Comparison of ENCODE assay signal across 17 cellular contexts in the genomic region with DNA sequence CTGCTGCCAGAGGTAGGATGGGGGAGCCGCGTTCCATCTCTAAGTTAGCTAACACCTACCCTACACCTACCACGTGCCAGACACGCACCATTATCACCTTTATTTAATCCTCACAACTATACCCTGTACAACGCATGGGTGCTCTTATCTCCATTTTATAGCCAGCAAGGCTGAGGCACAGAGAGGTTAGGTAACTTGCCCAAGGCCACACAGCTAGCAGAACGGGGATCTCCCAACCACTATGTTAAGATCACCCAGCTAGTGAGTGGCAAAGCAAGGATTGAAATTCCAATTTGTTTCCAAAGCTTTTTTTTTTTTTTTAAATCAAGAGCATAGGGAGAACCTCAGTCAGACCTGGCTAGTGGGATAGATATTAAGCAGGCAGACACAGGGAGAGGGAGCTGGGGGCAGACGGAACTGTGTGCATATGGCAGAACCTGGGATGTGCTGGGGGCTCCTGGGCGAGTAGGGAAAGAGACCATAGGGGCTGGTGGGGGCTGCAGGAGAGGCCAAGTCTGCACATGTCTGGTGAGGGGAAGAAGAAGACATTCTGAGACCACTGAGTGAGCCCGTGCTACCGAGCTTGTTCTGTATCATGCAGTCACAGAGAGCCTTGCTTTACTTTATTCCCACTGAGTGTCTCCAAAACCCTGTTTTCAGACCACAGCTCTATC.
DNase-seq lines count a peak whose midpoint lies in the region; ATAC-seq and TF ChIP-seq lines count a peak whose summit lies in the region.
"Had no signal": no experiment of that assay in that cellular context is flagged by ENCODE, and none has a peak within 500 bp of the region (broad histone marks: within the 10 kb centered on the region; RNA-seq: fewer than 3 reads in every experiment).

No MANE protein-coding gene starts in this region.

- no peaks in the 10 kb centered on the region for H3K79me2 ChIP-seq in H9 (ENCODE audit: insufficient read depth, low read length)
- no peaks in the 10 kb centered on the region for H3K79me2 ChIP-seq in PC-9 (ENCODE audit: low read depth)
- H3K79me2 ChIP-seq in smooth muscle cell (ENCODE audit: low read depth) = no peaks in the 10 kb centered on the region

- no CpG with 5 or more reads among the region's 10 CpGs for WGBS in H9 (ENCODE audit: extremely low coverage, insufficient read length, low lambda C conversion rate)
- 97% methylated on average over 10 of the region's 10 CpGs for WGBS in mesenchymal stem cell
- WGBS in smooth muscle cell (ENCODE audit: low lambda C conversion rate) = 77% methylated on average over 8 of the region's 10 CpGs

- H2BK5ac ChIP-seq in H9 (ENCODE audit: insufficient read length, low read length) = no peak overlapping the region
- H2BK5ac ChIP-seq in mesenchymal stem cell (ENCODE audit: low read depth, low read length, poor library complexity, severe bottlenecking) = peak overlapping the region; percentile 69

- H3K27me3 ChIP-seq in H9 (ENCODE audit: insufficient read depth, low read length) (no peaks in the 10 kb centered on the region), PC-9 (ENCODE audit: insufficient read depth, low read depth) (no peaks in the 10 kb centered on the region), mesenchymal stem cell (ENCODE audit: control insufficient read depth in 1 of 2, insufficient read depth in 1 of 2, low read length in 2 of 2) (no peaks in the 10 kb centered on the region), smooth muscle cell (ENCODE audit: low read depth) (no peaks in the 10 kb centered on the region)
- H3K27me3 ChIP-seq: BLaER1 had no signal

- H2BK12ac ChIP-seq in H9 (ENCODE audit: insufficient read length, low read depth, low read length) (no peak overlapping the region), mesenchymal stem cell (ENCODE audit: low read length in 2 of 2) (no peak overlapping the region)

- TF ChIP-seq CTCF in H9 (conservative IDR thresholded peaks at IDR 0.05) (no peak), PC-9 (conservative IDR thresholded peaks at IDR 0.05) (no peak), smooth muscle cell (IDR thresholded peaks at IDR 0.05; ENCODE audit: borderline replicate concordance, insufficient read depth, poor library complexity, severe bottlenecking) (no peak)

- CTCF ChIA-PET in PC-9 (lab: Charles Lee) = interaction anchor here (0.6 kb wide), 1 partner anchor 49 kb away, joined by 7 read pairs; no protein-coding TSS in a partner anchor

- intact Hi-C loops in PC-9 (cut with micrococcal nuclease; ENCODE audit: unreplicated experiment) = no loop called here

- H4K91ac ChIP-seq in H9 (ENCODE audit: insufficient read length, low read depth, low read length) (no peak overlapping the region), mesenchymal stem cell (ENCODE audit: low read length) (no peak overlapping the region)

- H3K9me3 Mint-ChIP-seq in H9 = no peaks in the 10 kb centered on the region
- H3K9me3 Mint-ChIP-seq in stimulated activated memory B cell treated with anti-CD40 and anti-IgM and Interleukin-4, amounts not matched to agents 10 μg/mL and 1 μg/mL and 100 μg/mL, for 72 hours = no peaks in the 10 kb centered on the region
- H3K9me3 Mint-ChIP-seq: CD8-positive, alpha-beta T cell had no signal

- H3K79me1 ChIP-seq in H9 (ENCODE audit: insufficient read depth, low read depth, low read length, poor library complexity, severe bottlenecking) (no peaks in the 10 kb centered on the region), mesenchymal stem cell (replicated peaks; ENCODE audit: low read length, poor library complexity, severe bottlenecking) (peaks cover 5% of the 10 kb centered on the region)

- H3K23ac ChIP-seq in H9 (ENCODE audit: insufficient read length, low read depth, low read length) = no peak overlapping the region
- no peak overlapping the region for H3K23ac ChIP-seq in mesenchymal stem cell (ENCODE audit: low read length in 2 of 2)

- H3K4ac ChIP-seq in H9 (ENCODE audit: low read depth, low read length) (no peak overlapping the region), mesenchymal stem cell (ENCODE audit: low read depth in 1 of 2, low read length in 2 of 2) (peak overlapping the region in 1 of 2 experiments; percentile 13)

- H2AFZ ChIP-seq in H9 (ENCODE audit: low read length) = no peak overlapping the region
- H2AFZ ChIP-seq in PC-9 = no peak overlapping the region
- H2AFZ ChIP-seq in mesenchymal stem cell (ENCODE audit: low read depth, low read length) = no peak overlapping the region
- no peak overlapping the region for H2AFZ ChIP-seq in smooth muscle cell (ENCODE audit: low read depth)

- no peaks in the 10 kb centered on the region for H3K27me3 Mint-ChIP-seq in H9 (ENCODE audit: low read depth)
- H3K27me3 Mint-ChIP-seq in stimulated activated memory B cell treated with anti-CD40 and anti-IgM and Interleukin-4, amounts not matched to agents 10 μg/mL and 1 μg/mL and 100 μg/mL, for 72 hours = peaks cover 31% of the 10 kb centered on the region

- ATAC-seq in stimulated activated memory B cell treated with anti-CD40 and anti-IgM and Interleukin-4, amounts not matched to agents 10 μg/mL and 1 μg/mL and 100 μg/mL, for 72 hours = no peak
- ATAC-seq: CD8-positive, alpha-beta T cell; GM12878 had no signal

- no peaks in the 10 kb centered on the region for H3K9me3 ChIP-seq in H9 (ENCODE audit: control insufficient read depth, low read depth, low read length)
- no peaks in the 10 kb centered on the region for H3K9me3 ChIP-seq in PC-9 (ENCODE audit: insufficient read depth, low read depth)
- no peaks in the 10 kb centered on the region for H3K9me3 ChIP-seq in mesenchymal stem cell (ENCODE audit: control insufficient read depth, low read length)
- no peaks in the 10 kb centered on the region for H3K9me3 ChIP-seq in smooth muscle cell (replicated peaks; ENCODE audit: low read depth)
- H3K9me3 ChIP-seq: BLaER1 had no signal

- H4K20me1 ChIP-seq in H9 (ENCODE audit: control insufficient read depth, insufficient read depth, insufficient read length) (no peaks in the 10 kb centered on the region), PC-9 (ENCODE audit: insufficient read depth) (no peaks in the 10 kb centered on the region), smooth muscle cell (ENCODE audit: low read depth) (no peaks in the 10 kb centered on the region)
- H4K20me1 ChIP-seq: BLaER1 had no signal

- DNase-seq in H9 (no peak), PC-9 (no peak), mesenchymal stem cell (no peak), smooth muscle cell (lab: John Stamatoyannopoulos, UW; ENCODE audit: unreplicated experiment) (no peak), NCI-H146 treated with DMSO at 0.1 percent for 48 hours (lab: John Stamatoyannopoulos, UW; ENCODE audit: unreplicated experiment) (no peak)
- DNase-seq in stimulated activated CD4-positive, alpha-beta T cell treated with anti-CD3 and anti-CD28 coated beads, Interleukin-4, amount 100 ng/mL, for 4 hours = no peak
- DNase-seq: CD8-positive, alpha-beta T cell; DMS53; KBM-7; NCI-H1105; NCI-H1694; NCI-H2081 treated with DMSO at 0.1 percent for 48 hours; NCI-H510A; NCI-H774 had no signal

- H2BK20ac ChIP-seq in H9 (ENCODE audit: low read depth, low read length, poor library complexity, severe bottlenecking) = no peak overlapping the region

- H2BK120ac ChIP-seq in H9 (ENCODE audit: low read depth, low read length, poor library complexity, severe bottlenecking) = no peak overlapping the region
- no peak overlapping the region for H2BK120ac ChIP-seq in mesenchymal stem cell (ENCODE audit: low read depth, low read length)

- no TSS peak for BruUV-seq in PC-9 (replicated peaks; lab: Mats Ljungman, UMichigan)

- peaks cover 24% of the 10 kb centered on the region; the same call in 1 of the 2 replicates for H3F3A ChIP-seq in PC-9 (ENCODE audit: insufficient read depth, low read depth)
- peaks cover 4% of the 10 kb centered on the region for H3F3A ChIP-seq in smooth muscle cell (ENCODE audit: low read depth)

- H3K14ac ChIP-seq in H9 (ENCODE audit: insufficient read depth, low read length) (no peak overlapping the region), mesenchymal stem cell (ENCODE audit: low read length in 2 of 2) (no peak overlapping the region)

- POLR2A ChIA-PET in PC-9 (lab: Charles Lee; ENCODE audit: unreplicated experiment) = interaction anchor here (0.6 kb wide), 1 partner anchor 9 kb away, joined by 3 read pairs; no protein-coding TSS in a partner anchor

- H3K4me2 ChIP-seq in H9 (ENCODE audit: insufficient read depth, insufficient read length, low read length) = no peak overlapping the region
- peak overlapping the region; percentile 1; the same call in 1 of the 2 replicates for H3K4me2 ChIP-seq in PC-9
- no peak overlapping the region for H3K4me2 ChIP-seq in mesenchymal stem cell (ENCODE audit: low read length, poor library complexity, severe bottlenecking)
- peak overlapping the region; percentile 16 for H3K4me2 ChIP-seq in smooth muscle cell
- H3K4me2 ChIP-seq: BLaER1 had no signal

- H2AK5ac ChIP-seq in H9 (ENCODE audit: insufficient read length, low read length) (no peak overlapping the region), mesenchymal stem cell (ENCODE audit: low read length, severe bottlenecking) (peak overlapping the region; percentile 87)

- H3K4me1 ChIP-seq in H9 (ENCODE audit: insufficient read depth, low read length) (peaks cover 27% of the 10 kb centered on the region), PC-9 (replicated peaks; ENCODE audit: insufficient read depth) (peaks cover 52% of the 10 kb centered on the region), mesenchymal stem cell (ENCODE audit: control insufficient read depth, insufficient read depth, low read depth, low read length) (peaks cover 46% of the 10 kb centered on the region), smooth muscle cell (ENCODE audit: low read depth) (peaks cover 37% of the 10 kb centered on the region)
- H3K4me1 ChIP-seq: BLaER1 had no signal

- no peak overlapping the region for H3K56ac ChIP-seq in H9 (ENCODE audit: insufficient read length, low read depth, low read length)

- H3K18ac ChIP-seq in H9 (ENCODE audit: insufficient read length, low read depth, low read length) = no peak overlapping the region
- peak overlapping the region in 1 of 2 experiments; percentile 16 for H3K18ac ChIP-seq in mesenchymal stem cell (ENCODE audit: low read depth in 1 of 2, low read length in 2 of 2)

- no peak overlapping the region for H3K27ac ChIP-seq in H9 (ENCODE audit: insufficient read length, low read depth, low read length)
- H3K27ac ChIP-seq in PC-9 = peak overlapping the region; percentile 41; the same call in 1 of the 2 replicates
- peak overlapping the region; percentile 56 for H3K27ac ChIP-seq in mesenchymal stem cell (ENCODE audit: low read length, poor library complexity, severe bottlenecking)
- peak overlapping the region; percentile 9 for H3K27ac ChIP-seq in smooth muscle cell (ENCODE audit: low read depth)
- H3K27ac ChIP-seq: BLaER1 had no signal

- H4K8ac ChIP-seq in H9 (replicated peaks; ENCODE audit: insufficient read length, low read depth, low read length) (no peak overlapping the region), mesenchymal stem cell (ENCODE audit: low read length) (no peak overlapping the region)

- H2BK15ac ChIP-seq in H9 (ENCODE audit: low read depth, low read length) = no peak overlapping the region
- no peak overlapping the region for H2BK15ac ChIP-seq in mesenchymal stem cell (ENCODE audit: low read depth, poor library complexity, severe bottlenecking)

- peaks cover 0 to 2% (median 0%) of the 10 kb centered on the region in 3 experiments; a peak in 1 of 7 replicates for H3K36me3 Mint-ChIP-seq in H9 (ENCODE audit: insufficient read depth in 1 of 3, low read depth in 3 of 3)
- H3K36me3 Mint-ChIP-seq in stimulated activated memory B cell treated with anti-CD40 and anti-IgM and Interleukin-4, amounts not matched to agents 10 μg/mL and 1 μg/mL and 100 μg/mL, for 72 hours = no peaks in the 10 kb centered on the region
- H3K36me3 Mint-ChIP-seq: CD8-positive, alpha-beta T cell had no signal

- H3K27ac Mint-ChIP-seq in H9 = peak overlapping the region in 2 of 3 experiments; percentile 29 to 86; a peak in 2 of 7 replicates
- H3K27ac Mint-ChIP-seq in stimulated activated memory B cell treated with anti-CD40 and anti-IgM and Interleukin-4, amounts not matched to agents 10 μg/mL and 1 μg/mL and 100 μg/mL, for 72 hours = no peak overlapping the region
- H3K27ac Mint-ChIP-seq: CD8-positive, alpha-beta T cell had no signal

- no peaks in the 10 kb centered on the region for H3K23me2 ChIP-seq in H9 (ENCODE audit: insufficient read length, low read depth, low read length, poor library complexity, severe bottlenecking)

- H4K5ac ChIP-seq in H9 (ENCODE audit: insufficient read length, low read depth, low read length) = no peak overlapping the region

- H3K4me3 Mint-ChIP-seq in H9 = no peak overlapping the region
- no peak overlapping the region for H3K4me3 Mint-ChIP-seq in stimulated activated memory B cell treated with anti-CD40 and anti-IgM and Interleukin-4, amounts not matched to agents 10 μg/mL and 1 μg/mL and 100 μg/mL, for 72 hours
- H3K4me3 Mint-ChIP-seq: CD8-positive, alpha-beta T cell had no signal

- H3K36me3 ChIP-seq in PC-9 (ENCODE audit: low read depth) = no peaks in the 10 kb centered on the region; the same call in 1 of the 2 replicates
- H3K36me3 ChIP-seq in mesenchymal stem cell (ENCODE audit: control insufficient read depth in 1 of 2, insufficient read depth in 2 of 2, low read depth in 1 of 2, low read length in 2 of 2) = peaks cover 0 to 28% of the 10 kb centered on the region in 2 experiments
- H3K36me3 ChIP-seq in smooth muscle cell (ENCODE audit: low read depth) = no peaks in the 10 kb centered on the region
- H3K36me3 ChIP-seq: BLaER1 had no signal

- no peaks in the 10 kb centered on the region for H3K9me2 ChIP-seq in PC-9 (ENCODE audit: insufficient read depth)

- H3K4me3 ChIP-seq in PC-9 (no peak overlapping the region), mesenchymal stem cell (ENCODE audit: insufficient read depth in 1 of 2, low read depth in 1 of 2, low read length in 2 of 2) (no peak overlapping the region), smooth muscle cell (no peak overlapping the region)
- H3K4me3 ChIP-seq: BLaER1, GM12878 had no signal

- H3K9ac ChIP-seq in H9 (ENCODE audit: extremely low read depth, insufficient read length, low read length) = no peak overlapping the region
- H3K9ac ChIP-seq in mesenchymal stem cell (ENCODE audit: low read length) = no peak overlapping the region
- no peak overlapping the region for H3K9ac ChIP-seq in smooth muscle cell (ENCODE audit: low read depth)
- H3K9ac ChIP-seq: BLaER1 had no signal

- H3T11ph ChIP-seq in H9 (ENCODE audit: low read length) = no peak overlapping the region

- peaks cover 62 to 69% of the 10 kb centered on the region in 2 experiments for H3K4me1 Mint-ChIP-seq in H9
- no peaks in the 10 kb centered on the region for H3K4me1 Mint-ChIP-seq in stimulated activated memory B cell treated with anti-CD40 and anti-IgM and Interleukin-4, amounts not matched to agents 10 μg/mL and 1 μg/mL and 100 μg/mL, for 72 hours

Comparison
In these comparisons a context has a peak if more than half of its experiments do, and no peak if none do; other contexts are left out.
1. H3K4me2 ChIP-seq: peak in PC-9 (single experiment) and smooth muscle cell (single experiment); none in H9 (single experiment) and mesenchymal stem cell (single experiment).